15 cellular contexts compared by ENCODE assay signal in genomic region chr2:218756599-218757377, GRCh38. TPM values are rescaled to one million over a fixed set of nuclear protein-coding genes. Genes with fewer than 3 reads are reported as not detected.
DNase-seq lines count a peak whose midpoint lies in the region; ATAC-seq and TF ChIP-seq lines count a peak whose summit lies in the region.
"Had no signal": no experiment of that assay in that cellular context is flagged by ENCODE, and none has a peak within 500 bp of the region (broad histone marks: within the 10 kb centered on the region; RNA-seq: fewer than 3 reads in every experiment).

No MANE protein-coding gene starts in this region.

- H3K36me3 ChIP-seq in HEK293 (ENCODE audit: control insufficient read depth in 2 of 2, insufficient read depth in 1 of 2, low read length in 2 of 2) (peaks cover 23 to 62% of the 10 kb centered on the region in 2 experiments), liver (ENCODE audit: control insufficient read depth in 4 of 4, insufficient read depth in 3 of 4, low read depth in 1 of 4, low read length in 3 of 4) (peaks cover 0 to 12% (median 0%) of the 10 kb centered on the region in 4 donors), thoracic aorta (peaks cover 8% of the 10 kb centered on the region)
- peaks cover 11% of the 10 kb centered on the region for H3K36me3 ChIP-seq in CD8-positive, alpha-beta memory T cell (ENCODE audit: insufficient read depth, low read length)

- 54% methylated on average over 6 of the region's 6 CpGs for WGBS in liver

- H3K27ac Mint-ChIP-seq in brain = peak overlapping the region in 3 of 5 experiments; percentile 35 to 43 (median 41)
- peak overlapping the region in 1 of 8 donors; percentile 13 for H3K27ac Mint-ChIP-seq in CD8-positive, alpha-beta memory T cell
- H3K27ac Mint-ChIP-seq: B cell had no signal

- no peak overlapping the region for H3K4me3 Mint-ChIP-seq in brain
- no peak overlapping the region for H3K4me3 Mint-ChIP-seq in CD8-positive, alpha-beta memory T cell
- H3K4me3 Mint-ChIP-seq: B cell; CD4-positive, CD25-positive, alpha-beta regulatory T cell had no signal

- H3K27me3 ChIP-seq in liver (ENCODE audit: control insufficient read depth in 4 of 4, insufficient read depth in 4 of 4, low read length in 3 of 4) = no peaks in the 10 kb centered on the region
- H3K27me3 ChIP-seq in thoracic aorta (replicated peaks; ENCODE audit: insufficient read depth) = no peaks in the 10 kb centered on the region
- no peaks in the 10 kb centered on the region for H3K27me3 ChIP-seq in CD8-positive, alpha-beta memory T cell (ENCODE audit: insufficient read depth, low read length, poor library complexity, severe bottlenecking)

- H3K4me1 Mint-ChIP-seq in brain = no peaks in the 10 kb centered on the region
- no peaks in the 10 kb centered on the region for H3K4me1 Mint-ChIP-seq in CD8-positive, alpha-beta memory T cell
- H3K4me1 Mint-ChIP-seq: B cell; CD4-positive, CD25-positive, alpha-beta regulatory T cell had no signal

- H3K4me1 ChIP-seq in HEK293 (ENCODE audit: control insufficient read depth, insufficient read depth, low read length) (no peaks in the 10 kb centered on the region), liver (ENCODE audit: control insufficient read depth in 4 of 4, insufficient read depth in 4 of 4, low read length in 3 of 4) (peaks cover 10 to 48% (median 38%) of the 10 kb centered on the region in 4 donors), thoracic aorta (ENCODE audit: control insufficient read depth in 1 of 2, low read depth in 2 of 2) (peaks cover 10 to 25% of the 10 kb centered on the region in 2 donors)
- no peaks in the 10 kb centered on the region for H3K4me1 ChIP-seq in CD8-positive, alpha-beta memory T cell (ENCODE audit: insufficient read depth, low read length)

- peak; percentile 88 for ATAC-seq in thoracic aorta (ENCODE audit: insufficient number of reproducible peaks, low FRiP score, low read depth)

- peak overlapping the region in 1 of 2 donors; percentile 57 for H3K9ac ChIP-seq in liver (ENCODE audit: low read depth in 1 of 2, low read length in 2 of 2)

- CTCF ChIA-PET in HEK293 (lab: Yijun Ruan, JAX) = interaction anchor here (1.1 to 1.3 kb wide), 2 partner anchors 91 kb away, joined by 3 to 4 read pairs; no protein-coding TSS in a partner anchor
- CTCF ChIA-PET in CD8-positive, alpha-beta memory T cell (lab: Charles Lee) = no interaction called here

- H3K9me3 Mint-ChIP-seq in brain = no peaks in the 10 kb centered on the region
- H3K9me3 Mint-ChIP-seq in CD8-positive, alpha-beta memory T cell = no peaks in the 10 kb centered on the region
- H3K9me3 Mint-ChIP-seq: CD4-positive, CD25-positive, alpha-beta regulatory T cell had no signal

- 0 out of 2 replicates have a peak, but pooled peaks have one; percentile 27 for TF ChIP-seq CTCF in HEK293 (tag by site-specific recombination; IDR thresholded peaks at IDR 0.05)
- no peak for TF ChIP-seq CTCF in brain (conservative IDR thresholded peaks at IDR 0.05)
- no peak for TF ChIP-seq CTCF in liver (IDR thresholded peaks at IDR 0.05; ENCODE audit: low read depth, low read length, missing input control)
- no peak for TF ChIP-seq CTCF in thoracic aorta (IDR thresholded peaks at IDR 0.05)

- H3K9me3 ChIP-seq in HEK293 (ENCODE audit: control insufficient read depth, insufficient read depth, low read depth, low read length) = no peaks in the 10 kb centered on the region
- H3K9me3 ChIP-seq in liver (ENCODE audit: control insufficient read depth in 4 of 4, low read length in 3 of 4) = no peaks in the 10 kb centered on the region
- no peaks in the 10 kb centered on the region for H3K9me3 ChIP-seq in thoracic aorta
- H3K9me3 ChIP-seq in CD8-positive, alpha-beta memory T cell (ENCODE audit: low read length) = no peaks in the 10 kb centered on the region

- no peaks in the 10 kb centered on the region for H3K27me3 Mint-ChIP-seq in brain
- H3K27me3 Mint-ChIP-seq in CD8-positive, alpha-beta memory T cell = no peaks in the 10 kb centered on the region
- H3K27me3 Mint-ChIP-seq: B cell; CD4-positive, CD25-positive, alpha-beta regulatory T cell had no signal

- TF ChIP-seq RAD21 in liver (IDR thresholded peaks at IDR 0.05) = no peak

- DNase-seq in thoracic aorta (ENCODE audit: low spot score) = no peak
- DNase-seq in hepatic stellate cell (ENCODE audit: low spot score) = no peak
- DNase-seq in CD8-positive, alpha-beta memory T cell = no peak
- DNase-seq in NCI-H2081 (lab: John Stamatoyannopoulos, UW) = no peak
- DNase-seq: CD4-positive, CD25-positive, alpha-beta regulatory T cell; KG1; NCI-H1436; NCI-H2029 treated with DMSO at 0.1 percent for 48 hours; NCI-H510A; NCI-H82; PC-9 had no signal

- POLR2A ChIA-PET in HEK293 (lab: Yijun Ruan, JAX) = no interaction called here
- POLR2A ChIA-PET in CD8-positive, alpha-beta memory T cell (lab: Charles Lee) = no interaction called here

- H3K4me3 ChIP-seq in HEK293 (ENCODE audit: low read depth, low read length) (no peak overlapping the region), liver (ENCODE audit: low read depth in 1 of 3, low read length in 3 of 3) (no peak overlapping the region), thoracic aorta (no peak overlapping the region)
- no peak overlapping the region for H3K4me3 ChIP-seq in CD8-positive, alpha-beta memory T cell (ENCODE audit: low read length)
- H3K4me3 ChIP-seq: PC-9 had no signal

- H3K27ac ChIP-seq in HEK293 (ENCODE audit: extremely low read depth, low read depth, low read length) (no peak overlapping the region), liver (ENCODE audit: low read depth in 1 of 2, low read length in 2 of 2) (peak overlapping the region; percentile 84 to 91), thoracic aorta (peak overlapping the region; percentile 72 to 77)
- H3K27ac ChIP-seq in CD8-positive, alpha-beta memory T cell (ENCODE audit: low read depth, low read length) = no peak overlapping the region
- H3K27ac ChIP-seq: PC-9 had no signal

- peaks cover 25% of the 10 kb centered on the region for H3K36me3 Mint-ChIP-seq in brain
- H3K36me3 Mint-ChIP-seq in CD8-positive, alpha-beta memory T cell = peaks cover 17 to 41% (median 22%) of the 10 kb centered on the region in 3 donors

TF ChIP-seq in HEK293, 187 proteins besides CTCF, POLR2A, EP300 and RAD21:
- TF ChIP-seq ZBTB26 (tag by site-specific recombination; optimal IDR thresholded peaks at IDR 0.05) (no peak), ZSCAN16 (tag by site-specific recombination; IDR thresholded peaks at IDR 0.05) (no peak), OVOL3 (tag by site-specific recombination; IDR thresholded peaks at IDR 0.05) (no peak), ZNF354C (tag by site-specific recombination; IDR thresholded peaks at IDR 0.05; ENCODE audit: borderline replicate concordance, low read depth) (no peak), KLF8 (tag by site-specific recombination; IDR thresholded peaks at IDR 0.05) (no peak), ZBTB8A (tag by site-specific recombination; IDR thresholded peaks at IDR 0.05) (no peak)

TF ChIP-seq in liver, 16 proteins besides CTCF, POLR2A, EP300 and RAD21 (continues in another document):
- TF ChIP-seq GABPA (IDR thresholded peaks at IDR 0.05 in 1 of 2, conservative IDR thresholded peaks at IDR 0.05 in 1 of 2) (no peak), FOXA1 (IDR thresholded peaks at IDR 0.05) (no peak), ATF3 (IDR thresholded peaks at IDR 0.05) (no peak), TAF1 (conservative IDR thresholded peaks at IDR 0.05) (no peak), EGR1 (IDR thresholded peaks at IDR 0.05; ENCODE audit: low read depth in 2 of 2) (no peak), REST (IDR thresholded peaks at IDR 0.05) (no peak), JUND (IDR thresholded peaks at IDR 0.05) (no peak)

RNA-seq across cellular contexts. Expression of gene CYP27A1, which starts 25.2 kb away (rescaled TPM):
- 56.6 TPM for polyA plus RNA-seq in brain (ENCODE audit: insufficient read depth, low read depth, low replicate concordance)
- total RNA-seq in liver = 100 to 1,000 TPM; 112 to 354 TPM
- 100 to 1,000 TPM; 298 to 311 TPM for polyA plus RNA-seq in liver
- 10 to 100 TPM; 31.6 to 37.8 TPM for total RNA-seq in thoracic aorta
- 1 to 10 TPM; 1.2 TPM for total RNA-seq in CD8-positive, alpha-beta memory T cell
- polyA plus RNA-seq in CD8-positive, alpha-beta memory T cell = not detected
- total RNA-seq: CD4-positive, CD25-positive, alpha-beta regulatory T cell had no signal

RNA-seq across cellular contexts. Expression of gene TTLL4, which starts 46.2 kb away (rescaled TPM):
- polyA plus RNA-seq in brain (ENCODE audit: insufficient read depth, low read depth, low replicate concordance) (13.7 TPM), liver (1 to 10 TPM; 5.7 to 6.4 TPM)
- total RNA-seq in liver (10 to 100 TPM in 1 of 2 donors, 1 to 10 TPM in 1; 6.9 to 14.0 TPM), thoracic aorta (10 to 100 TPM; 10.8 to 24.1 TPM)
- total RNA-seq in CD8-positive, alpha-beta memory T cell = 10 to 100 TPM; 42.0 to 44.2 TPM
- 7.1 TPM for polyA plus RNA-seq in CD8-positive, alpha-beta memory T cell

Comparison
In these comparisons a context has a peak if more than half of its experiments do, and no peak if none do; other contexts are left out.
1. H3K27ac ChIP-seq: peak in liver (2 of 2) and thoracic aorta (2 of 2); none in HEK293 (single experiment) and CD8-positive, alpha-beta memory T cell (single experiment).
2. RNA of gene CYP27A1, which starts 25.2 kb away (total RNA-seq): 112 to 354 TPM in liver and 31.6 to 37.8 TPM in thoracic aorta; 1.2 TPM in CD8-positive, alpha-beta memory T cell; every median in the first group is over 10 times any median in the second.